ENCODE assay signal across 1 cellular context in genomic region chr1:151891515-151891914, GRCh38.
TF ChIP-seq lines count a peak whose summit lies in the region.

No MANE protein-coding gene starts in this region.

TF ChIP-seq in WTC11, 78 proteins besides CTCF, POLR2A, EP300 and RAD21:
- TF ChIP-seq JAZF1 (CRISPR knock-in tag; IDR thresholded peaks at IDR 0.05): no peak
- TF ChIP-seq JUN (CRISPR knock-in tag; IDR thresholded peaks at IDR 0.05): no peak
- no peak for TF ChIP-seq ZNF425 (CRISPR knock-in tag; conservative IDR thresholded peaks at IDR 0.05)
- no peak for TF ChIP-seq EMX1 (CRISPR knock-in tag; IDR thresholded peaks at IDR 0.05)
- TF ChIP-seq ZNF671 (CRISPR knock-in tag; IDR thresholded peaks at IDR 0.05): no peak
- TF ChIP-seq, protein P1, sequence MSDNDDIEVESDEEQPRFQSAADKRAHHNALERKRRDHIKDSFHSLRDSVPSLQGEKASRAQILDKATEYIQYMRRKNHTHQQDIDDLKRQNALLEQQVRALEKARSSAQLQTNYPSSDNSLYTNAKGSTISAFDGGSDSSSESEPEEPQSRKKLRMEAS (CRISPR knock-in tag; IDR thresholded peaks at IDR 0.05): no peak
- TF ChIP-seq, protein P2, sequence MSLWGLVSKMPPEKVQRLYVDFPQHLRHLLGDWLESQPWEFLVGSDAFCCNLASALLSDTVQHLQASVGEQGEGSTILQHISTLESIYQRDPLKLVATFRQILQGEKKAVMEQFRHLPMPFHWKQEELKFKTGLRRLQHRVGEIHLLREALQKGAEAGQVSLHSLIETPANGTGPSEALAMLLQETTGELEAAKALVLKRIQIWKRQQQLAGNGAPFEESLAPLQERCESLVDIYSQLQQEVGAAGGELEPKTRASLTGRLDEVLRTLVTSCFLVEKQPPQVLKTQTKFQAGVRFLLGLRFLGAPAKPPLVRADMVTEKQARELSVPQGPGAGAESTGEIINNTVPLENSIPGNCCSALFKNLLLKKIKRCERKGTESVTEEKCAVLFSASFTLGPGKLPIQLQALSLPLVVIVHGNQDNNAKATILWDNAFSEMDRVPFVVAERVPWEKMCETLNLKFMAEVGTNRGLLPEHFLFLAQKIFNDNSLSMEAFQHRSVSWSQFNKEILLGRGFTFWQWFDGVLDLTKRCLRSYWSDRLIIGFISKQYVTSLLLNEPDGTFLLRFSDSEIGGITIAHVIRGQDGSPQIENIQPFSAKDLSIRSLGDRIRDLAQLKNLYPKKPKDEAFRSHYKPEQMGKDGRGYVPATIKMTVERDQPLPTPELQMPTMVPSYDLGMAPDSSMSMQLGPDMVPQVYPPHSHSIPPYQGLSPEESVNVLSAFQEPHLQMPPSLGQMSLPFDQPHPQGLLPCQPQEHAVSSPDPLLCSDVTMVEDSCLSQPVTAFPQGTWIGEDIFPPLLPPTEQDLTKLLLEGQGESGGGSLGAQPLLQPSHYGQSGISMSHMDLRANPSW (CRISPR knock-in tag; conservative IDR thresholded peaks at IDR 0.05; ENCODE audit: low read depth): no peak
- TF ChIP-seq ETV6 (CRISPR knock-in tag; IDR thresholded peaks at IDR 0.05): no peak
- TF ChIP-seq, protein P3, sequence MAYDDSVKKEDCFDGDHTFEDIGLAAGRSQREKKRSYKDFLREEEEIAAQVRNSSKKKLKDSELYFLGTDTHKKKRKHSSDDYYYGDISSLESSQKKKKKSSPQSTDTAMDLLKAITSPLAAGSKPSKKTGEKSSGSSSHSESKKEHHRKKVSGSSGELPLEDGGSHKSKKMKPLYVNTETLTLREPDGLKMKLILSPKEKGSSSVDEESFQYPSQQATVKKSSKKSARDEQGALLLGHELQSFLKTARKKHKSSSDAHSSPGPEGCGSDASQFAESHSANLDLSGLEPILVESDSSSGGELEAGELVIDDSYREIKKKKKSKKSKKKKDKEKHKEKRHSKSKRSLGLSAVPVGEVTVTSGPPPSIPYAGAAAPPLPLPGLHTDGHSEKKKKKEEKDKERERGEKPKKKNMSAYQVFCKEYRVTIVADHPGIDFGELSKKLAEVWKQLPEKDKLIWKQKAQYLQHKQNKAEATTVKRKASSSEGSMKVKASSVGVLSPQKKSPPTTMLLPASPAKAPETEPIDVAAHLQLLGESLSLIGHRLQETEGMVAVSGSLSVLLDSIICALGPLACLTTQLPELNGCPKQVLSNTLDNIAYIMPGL (CRISPR knock-in tag; IDR thresholded peaks at IDR 0.05): no peak
- no peak for TF ChIP-seq SP1 (CRISPR knock-in tag; conservative IDR thresholded peaks at IDR 0.05)
- no peak for TF ChIP-seq ZNF232 (CRISPR knock-in tag; IDR thresholded peaks at IDR 0.05)
- no peak for TF ChIP-seq ZNF317 (CRISPR knock-in tag; IDR thresholded peaks at IDR 0.05; ENCODE audit: borderline replicate concordance, low read depth)
- TF ChIP-seq E2F5 (CRISPR knock-in tag; IDR thresholded peaks at IDR 0.05): no peak
- no peak for TF ChIP-seq IRF2 (CRISPR knock-in tag; IDR thresholded peaks at IDR 0.05; ENCODE audit: borderline replicate concordance, low read depth)
- no peak for TF ChIP-seq NR3C1 (CRISPR knock-in tag; conservative IDR thresholded peaks at IDR 0.05; ENCODE audit: low read depth)
- TF ChIP-seq, protein P4, sequence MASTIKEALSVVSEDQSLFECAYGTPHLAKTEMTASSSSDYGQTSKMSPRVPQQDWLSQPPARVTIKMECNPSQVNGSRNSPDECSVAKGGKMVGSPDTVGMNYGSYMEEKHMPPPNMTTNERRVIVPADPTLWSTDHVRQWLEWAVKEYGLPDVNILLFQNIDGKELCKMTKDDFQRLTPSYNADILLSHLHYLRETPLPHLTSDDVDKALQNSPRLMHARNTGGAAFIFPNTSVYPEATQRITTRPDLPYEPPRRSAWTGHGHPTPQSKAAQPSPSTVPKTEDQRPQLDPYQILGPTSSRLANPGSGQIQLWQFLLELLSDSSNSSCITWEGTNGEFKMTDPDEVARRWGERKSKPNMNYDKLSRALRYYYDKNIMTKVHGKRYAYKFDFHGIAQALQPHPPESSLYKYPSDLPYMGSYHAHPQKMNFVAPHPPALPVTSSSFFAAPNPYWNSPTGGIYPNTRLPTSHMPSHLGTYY (CRISPR knock-in tag; IDR thresholded peaks at IDR 0.05): no peak
